Comparison of ENCODE assay signal across 1 cellular context in the genomic region with DNA sequence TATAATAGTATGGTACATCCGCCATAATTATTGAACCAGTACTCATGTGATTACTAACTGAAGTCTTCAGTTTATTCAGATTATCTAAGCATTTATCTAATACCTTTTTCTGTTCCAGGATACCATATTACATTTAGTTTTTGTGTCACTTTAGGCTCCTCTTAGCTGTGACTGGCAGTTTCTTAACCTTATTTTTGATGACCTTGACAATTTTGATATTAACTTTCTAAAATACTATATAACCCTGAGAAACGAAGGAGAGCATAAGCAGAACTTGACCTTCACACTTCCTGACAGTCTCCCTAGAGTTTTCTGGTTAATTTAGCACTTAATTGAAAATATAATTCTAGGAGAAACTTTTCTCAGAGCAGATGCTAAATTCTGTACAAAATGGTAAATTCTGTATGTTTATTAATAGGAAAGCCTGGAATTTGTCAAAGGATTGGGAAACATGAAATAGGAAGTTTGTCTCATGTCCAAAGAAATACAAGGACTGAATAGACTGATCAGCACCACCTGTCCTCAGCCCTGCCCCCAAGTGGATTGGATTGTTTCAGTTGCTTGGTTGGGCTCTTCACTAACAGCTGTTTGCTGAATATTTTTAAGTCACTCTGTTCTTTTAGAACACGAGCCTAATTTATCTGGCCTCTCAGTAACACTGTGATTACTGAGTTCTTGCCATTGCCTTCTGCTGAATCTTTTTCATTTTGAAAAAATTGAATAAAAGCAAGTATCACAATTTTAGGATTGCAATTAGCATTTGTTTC.
A peak's percentile ranks its signal among the peaks of the same experiment; 100 is the strongest.
TF ChIP-seq lines count a peak whose summit lies in the region.

No MANE protein-coding gene starts in this region.

TF ChIP-seq in IMR-90, 13 proteins besides CTCF, POLR2A, EP300 and RAD21:
- TF ChIP-seq CHD1 (IDR thresholded peaks at IDR 0.05; ENCODE audit: low read depth, low read length) (no peak), MAFK (IDR thresholded peaks at IDR 0.05; ENCODE audit: low read depth, low read length) (peak; percentile 79), CEBPB (IDR thresholded peaks at IDR 0.05; ENCODE audit: low read depth, low read length) (no peak), BHLHE40 (IDR thresholded peaks at IDR 0.05; ENCODE audit: low read depth, low read length) (no peak), NFE2L2 (IDR thresholded peaks at IDR 0.05; ENCODE audit: low read depth, low read length) (no peak), RCOR1 (IDR thresholded peaks at IDR 0.05; ENCODE audit: insufficient replicate concordance, low read length) (no peak)
TF ChIP-seq in IMR-90: peak in this region for 1.
